Comparison of ENCODE assay signal across 8 cellular contexts in the genomic region with DNA sequence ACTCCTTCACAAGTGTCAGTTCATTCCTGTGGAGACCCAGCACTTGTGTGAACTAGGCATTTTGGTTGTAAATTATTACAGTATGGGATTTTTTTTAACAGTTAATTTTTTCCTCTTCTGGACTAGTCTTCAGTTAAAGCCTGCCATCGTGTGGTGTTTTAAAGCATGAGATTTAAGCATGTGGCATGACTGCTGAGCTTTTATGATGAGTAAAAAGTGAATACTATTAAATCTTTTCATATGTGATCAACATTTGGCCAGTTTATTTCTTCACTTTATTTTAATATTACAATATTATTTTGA. TPM values are rescaled to one million over a fixed set of nuclear protein-coding genes. Genes with fewer than 3 reads are reported as not detected.
DNase-seq lines count a peak whose midpoint lies in the region; ATAC-seq, FAIRE-seq and TF ChIP-seq lines count a peak whose summit lies in the region.

No MANE protein-coding gene starts in this region.

- intact Hi-C loops in MCF 10A (cut with micrococcal nuclease) (loop anchor here (1.0 to 2.0 kb wide), 6 partner anchors 23 to 463 kb away; a partner anchor contains a TSS), breast epithelium (cut with DNase I; ENCODE audit: low total_unique reads) (no loop called here)

- H3K4me1 ChIP-seq in breast epithelium (no peaks in the 10 kb centered on the region), small intestine (ENCODE audit: control insufficient read depth in 2 of 2, insufficient read depth in 1 of 2, low read depth in 1 of 2, low read length in 1 of 2) (peaks cover 0 to 3% of the 10 kb centered on the region in 2 donors)

- 21 to 24% (median 24%) methylated on average over 1 of the region's 1 CpG for WGBS in small intestine, 3 donors

- H3K27ac Mint-ChIP-seq in MCF 10A (ENCODE audit: low read depth, unreplicated experiment): peak overlapping the region; percentile 37

- CTCF ChIA-PET in MCF 10A (lab: Yijun Ruan, JAX): interaction anchor here (0.6 to 8.6 kb wide), 33 partner anchors 9 to 691 kb away, joined by 3 to 158 read pairs (median 6); a partner anchor contains a TSS

- BruUV-seq in MCF 10A (replicated peaks; lab: Mats Ljungman, UMichigan): no TSS peak

- TF ChIP-seq POLR2A in breast epithelium (IDR thresholded peaks at IDR 0.05): no peak

- peak overlapping the region; percentile 15 for H3K4me3 Mint-ChIP-seq in MCF 10A (ENCODE audit: unreplicated experiment)

- no peaks in the 10 kb centered on the region for H3K27me3 Mint-ChIP-seq in MCF 10A (ENCODE audit: insufficient read depth, unreplicated experiment)

- H3K36me3 ChIP-seq in breast epithelium: no peaks in the 10 kb centered on the region
- H3K36me3 ChIP-seq in small intestine (ENCODE audit: control insufficient read depth in 2 of 2, insufficient read depth in 2 of 2, low read length in 2 of 2): peaks cover 0 to 3% of the 10 kb centered on the region in 2 donors

- peaks cover 35% of the 10 kb centered on the region for H3K4me1 Mint-ChIP-seq in MCF 10A (ENCODE audit: insufficient read depth, unreplicated experiment)

- H3K9me3 Mint-ChIP-seq in MCF 10A (ENCODE audit: unreplicated experiment): no peaks in the 10 kb centered on the region

- DNase-seq in MCF 10A (ENCODE audit: unreplicated experiment) (peak; percentile 67), breast epithelium (ENCODE audit: low spot score in 2 of 2) (no peak), choroid plexus epithelial cell (ENCODE audit: low read depth) (peak; percentile 85), small intestine (peak; percentile 28)
- DNase-seq in Jurkat, Clone E6-1 (ENCODE audit: low read depth, low spot score): peak; percentile 19
- no peak for DNase-seq in central memory CD4-positive, alpha-beta T cell

- peak; percentile 70 for TF ChIP-seq CTCF in MCF 10A (IDR thresholded peaks at IDR 0.05; ENCODE audit: unreplicated experiment)
- TF ChIP-seq CTCF in breast epithelium (IDR thresholded peaks at IDR 0.05): peak in 1 of 3 donors; percentile 12
- TF ChIP-seq CTCF in choroid plexus epithelial cell (conservative IDR thresholded peaks at IDR 0.05; ENCODE audit: low read depth, low read length): peak; percentile 61

- H3K4me3 ChIP-seq in breast epithelium: no peak overlapping the region
- H3K4me3 ChIP-seq in Jurkat, Clone E6-1 (ENCODE audit: low read length): no peak overlapping the region
- no peak overlapping the region for H3K4me3 ChIP-seq in choroid plexus epithelial cell (ENCODE audit: low read depth, low read length)
- H3K4me3 ChIP-seq in small intestine (ENCODE audit: low read depth in 1 of 2, low read length in 2 of 2): no peak overlapping the region

- POLR2A ChIA-PET in MCF 10A (lab: Yijun Ruan, JAX): interaction anchor here (0.7 to 6.5 kb wide), 12 partner anchors 9 to 301 kb away, joined by 3 to 99 read pairs (median 4); a partner anchor contains a TSS

- no peak overlapping the region for H3K27ac ChIP-seq in breast epithelium
- no peak overlapping the region for H3K27ac ChIP-seq in small intestine (ENCODE audit: low read depth in 1 of 2, low read length in 1 of 2)

- peaks cover 4% of the 10 kb centered on the region for H3K36me3 Mint-ChIP-seq in MCF 10A (ENCODE audit: insufficient read depth, unreplicated experiment)

- no peaks in the 10 kb centered on the region for H3K9me3 ChIP-seq in breast epithelium
- no peaks in the 10 kb centered on the region for H3K9me3 ChIP-seq in small intestine (ENCODE audit: control insufficient read depth, low read depth)

- ATAC-seq in GM21381 (IDR thresholded peaks at IDR 0.05; ENCODE audit: unreplicated experiment): no peak
- ATAC-seq in GM19463 (IDR thresholded peaks at IDR 0.05; ENCODE audit: unreplicated experiment): no peak

- no peaks in the 10 kb centered on the region for H3K27me3 ChIP-seq in breast epithelium
- no peaks in the 10 kb centered on the region for H3K27me3 ChIP-seq in small intestine (ENCODE audit: control insufficient read depth in 2 of 2, insufficient read depth in 2 of 2, low read length in 2 of 2)

- no peak for FAIRE-seq in small intestine (lab: Jason Lieb, UNC)

RNA-seq across cellular contexts. Expression of a gene that starts 25.0 kb away (rescaled TPM):
- total RNA-seq in MCF 10A (2022) (19.6 and 31.6 TPM in 2 replicates), breast epithelium (1 to 10 TPM; 4.8 to 6.4 (median 5.2) TPM)
- polyA plus RNA-seq in Jurkat, Clone E6-1 (2012; ENCODE audit: insufficient read depth, insufficient read length): 261 TPM
- polyA plus RNA-seq in small intestine: 10 to 100 TPM in 1 of 3 donors, 1 to 10 TPM in 2; 3.1 to 55.3 (median 4.9) TPM

Comparison
In these comparisons a context has a peak if more than half of its experiments do, and no peak if none do; other contexts are left out.
1. DNase-seq: peak in MCF 10A (single experiment), Jurkat, Clone E6-1 (single experiment), choroid plexus epithelial cell (single experiment) and small intestine (single experiment); none in breast epithelium (0 of 2) and central memory CD4-positive, alpha-beta T cell (single experiment).